ENCODE assay signal across 17 cellular contexts in genomic region chr17:77504652-77505459, GRCh38.
"Had no signal": no experiment of that assay in that cellular context is flagged by ENCODE, and none has a peak within 500 bp of the region (broad histone marks: within the 10 kb centered on the region; RNA-seq: fewer than 3 reads in every experiment).

No MANE protein-coding gene starts in this region.

- FAIRE-seq: endothelial cell of umbilical vein had no signal

- H3K27ac Mint-ChIP-seq: activated CD8-positive, alpha-beta memory T cell treated with anti-CD3 and anti-CD28 coated beads, Interleukin-2, amount 10 ng/mL, durations not matched to agents 7 days and 5 days; activated T-helper 1 cell treated with anti-CD3 and anti-CD28 coated beads, Interleukin-12 subunit alpha, Interleukin-12 subunit beta, Interleukin-2, Interleukin-4 antibody, amounts not matched to agents 30 ng/mL and 10 ng/mL and 1 ng/mL, durations not matched to agents 14 hours and 24 hours and 36 hours; mesothelial cell of epicardium had no signal

- DNase-seq: activated CD4-positive, alpha-beta T cell treated with anti-CD3 and anti-CD28 coated beads, Interleukin-2, amount 50 U/mL, for 1 hour; activated CD8-positive, alpha-beta memory T cell treated with anti-CD3 and anti-CD28 coated beads, Interleukin-2, amount 10 ng/mL, durations not matched to agents 7 days and 5 days; activated naive CD4-positive, alpha-beta T cell treated with Interleukin-2 at 50 U/mL for 16 hours; amniotic stem cell; brain microvascular endothelial cell; gastrocnemius medialis; stimulated activated CD4-positive, alpha-beta T cell treated with anti-CD3 and anti-CD28 coated beads, Interleukin-2, amount 100 ng/mL, for 48 hours; stimulated activated CD8-positive, alpha-beta memory T cell treated with anti-CD3 and anti-CD28 coated beads, Interleukin-4, amount 100 ng/mL, for 48 hours; stimulated activated naive CD8-positive, alpha-beta T cell treated with anti-CD3 and anti-CD28 coated beads, Interleukin-15, Interleukin-2, amounts not matched to agents 100 U/mL and 50 U/mL, for 24 hours had no signal

- H3K4me3 ChIP-seq: gastrocnemius medialis, psoas muscle, SK-N-MC, suprapubic skin, upper lobe of left lung had no signal

- H3K4me3 Mint-ChIP-seq: activated CD8-positive, alpha-beta memory T cell treated with anti-CD3 and anti-CD28 coated beads, Interleukin-2, amount 10 ng/mL, durations not matched to agents 7 days and 5 days; activated T-helper 1 cell treated with anti-CD3 and anti-CD28 coated beads, Interleukin-12 subunit alpha, Interleukin-12 subunit beta, Interleukin-2, Interleukin-4 antibody, amounts not matched to agents 30 ng/mL and 10 ng/mL and 1 ng/mL, durations not matched to agents 14 hours and 24 hours and 36 hours; mesothelial cell of epicardium had no signal

- H3K36me3 ChIP-seq: gastrocnemius medialis had no signal

- ATAC-seq: activated CD8-positive, alpha-beta memory T cell treated with anti-CD3 and anti-CD28 coated beads, Interleukin-2, amount 10 ng/mL, durations not matched to agents 7 days and 5 days; gastrocnemius medialis; left ventricle myocardium superior; stimulated activated naive CD8-positive, alpha-beta T cell treated with anti-CD3 and anti-CD28 coated beads, Interleukin-15, Interleukin-2, amounts not matched to agents 100 U/mL and 50 U/mL, for 24 hours had no signal

- H3K9me3 ChIP-seq: gastrocnemius medialis, psoas muscle, suprapubic skin, upper lobe of left lung had no signal

- H3K4me1 ChIP-seq: gastrocnemius medialis, psoas muscle, suprapubic skin, upper lobe of left lung had no signal

- H3K9me3 Mint-ChIP-seq: activated T-helper 1 cell treated with anti-CD3 and anti-CD28 coated beads, Interleukin-12 subunit alpha, Interleukin-12 subunit beta, Interleukin-2, Interleukin-4 antibody, amounts not matched to agents 30 ng/mL and 10 ng/mL and 1 ng/mL, durations not matched to agents 14 hours and 24 hours and 36 hours; mesothelial cell of epicardium had no signal

- H3K27me3 ChIP-seq: brain microvascular endothelial cell, gastrocnemius medialis, suprapubic skin, upper lobe of left lung had no signal

- H3K4me1 Mint-ChIP-seq: activated CD8-positive, alpha-beta memory T cell treated with anti-CD3 and anti-CD28 coated beads, Interleukin-2, amount 10 ng/mL, durations not matched to agents 7 days and 5 days; mesothelial cell of epicardium had no signal

- H3K27me3 Mint-ChIP-seq: activated CD8-positive, alpha-beta memory T cell treated with anti-CD3 and anti-CD28 coated beads, Interleukin-2, amount 10 ng/mL, durations not matched to agents 7 days and 5 days had no signal

- H3K27ac ChIP-seq: brain microvascular endothelial cell, gastrocnemius medialis, psoas muscle, SK-N-MC, suprapubic skin, upper lobe of left lung had no signal
